ENCODE assay signal across 10 cellular contexts in the genomic region with DNA sequence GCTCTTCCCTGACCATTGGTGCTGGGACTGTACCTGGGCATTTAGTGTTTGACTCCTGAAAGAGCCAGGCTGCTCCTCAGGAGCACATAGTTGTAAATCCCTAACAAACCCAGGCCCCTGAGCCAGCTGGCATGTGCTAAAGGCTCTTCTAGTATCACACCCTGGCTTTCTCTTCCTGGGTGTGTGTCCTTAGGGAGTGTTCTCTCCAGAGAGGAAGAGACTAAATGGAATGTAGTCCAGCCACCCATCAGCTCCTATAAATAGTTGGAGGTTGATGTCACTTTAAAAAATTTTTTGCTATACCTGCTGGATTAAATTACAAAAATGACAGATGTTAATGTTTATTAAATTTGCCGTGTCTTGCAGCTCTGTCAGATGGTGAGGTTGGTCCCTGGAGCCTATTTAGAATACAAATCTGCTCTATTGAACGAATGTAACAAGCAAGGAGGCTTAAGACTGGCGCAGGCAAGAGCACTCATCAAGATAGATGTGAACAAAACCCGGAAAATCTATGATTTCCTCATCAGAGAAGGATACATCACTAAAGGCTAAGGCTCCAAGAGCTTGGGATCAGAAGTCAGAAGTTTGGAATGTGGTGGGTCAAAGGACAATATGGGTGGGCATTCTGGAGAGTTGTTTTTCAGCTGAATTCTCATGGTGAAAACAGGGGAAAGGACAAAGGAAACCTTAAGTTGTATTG. TPM values are rescaled to one million over a fixed set of nuclear protein-coding genes. Genes with fewer than 3 reads are reported as not detected.
DNase-seq lines count a peak whose midpoint lies in the region; ATAC-seq and TF ChIP-seq lines count a peak whose summit lies in the region.
"Had no signal": no experiment of that assay in that cellular context is flagged by ENCODE, and none has a peak within 500 bp of the region (broad histone marks: within the 10 kb centered on the region; RNA-seq: fewer than 3 reads in every experiment).

No MANE protein-coding gene starts in this region.

- DNase-seq in LHCN-M2 (ENCODE audit: low read depth) = peak; percentile 53
- DNase-seq in WERI-Rb-1 = peak; percentile 20
- DNase-seq in left cardiac atrium = peak; percentile 40
- no peak for DNase-seq in GDM1 (lab: John Stamatoyannopoulos, UW)
- no peak for DNase-seq in effector memory CD4-positive, alpha-beta T cell
- DNase-seq in T-helper 9 cell = no peak
- DNase-seq: NCI-H187 had no signal

- H3K27ac ChIP-seq in WERI-Rb-1 (peak overlapping the region; percentile 4; the same call in 1 of the 2 replicates), subcutaneous abdominal adipose tissue (ENCODE audit: low read depth, low read length) (peak overlapping the region; percentile 88)
- no peak overlapping the region for H3K27ac ChIP-seq in effector memory CD4-positive, alpha-beta T cell (ENCODE audit: insufficient read depth, low read length, poor library complexity, severe bottlenecking)
- H3K27ac ChIP-seq: parathyroid adenoma had no signal

- no peak for TF ChIP-seq CTCF in WERI-Rb-1 (IDR thresholded peaks at IDR 0.05; ENCODE audit: low read depth, low read length)

- H3K36me3 ChIP-seq in WERI-Rb-1 (peaks cover 53% of the 10 kb centered on the region), subcutaneous abdominal adipose tissue (ENCODE audit: control insufficient read depth in 5 of 5, insufficient read depth in 5 of 5, low read length in 5 of 5) (peaks cover 12 to 52% (median 28%) of the 10 kb centered on the region in 5 donors)
- peaks cover 48% of the 10 kb centered on the region for H3K36me3 ChIP-seq in effector memory CD4-positive, alpha-beta T cell (ENCODE audit: control insufficient read depth, insufficient read depth, low read length)

- H3K4me3 ChIP-seq in WERI-Rb-1 (ENCODE audit: low read depth, low read length) (no peak overlapping the region), subcutaneous abdominal adipose tissue (ENCODE audit: low read depth in 1 of 5, low read length in 5 of 5) (peak overlapping the region in 1 of 5 donors; percentile 32)
- H3K4me3 ChIP-seq in effector memory CD4-positive, alpha-beta T cell (ENCODE audit: insufficient read depth, low read depth, low read length, poor library complexity, severe bottlenecking) = no peak overlapping the region

- peaks cover 10 to 56% (median 45%) of the 10 kb centered on the region in 5 donors for H3K4me1 ChIP-seq in subcutaneous abdominal adipose tissue (ENCODE audit: control insufficient read depth in 5 of 5, insufficient read depth in 5 of 5, low read length in 5 of 5)
- no peaks in the 10 kb centered on the region for H3K4me1 ChIP-seq in effector memory CD4-positive, alpha-beta T cell (ENCODE audit: control insufficient read depth, insufficient read depth, low read length, poor library complexity, severe bottlenecking)
- H3K4me1 ChIP-seq: parathyroid adenoma had no signal

- ATAC-seq in left cardiac atrium (peak; percentile 88), GM21619 (IDR thresholded peaks at IDR 0.05; ENCODE audit: unreplicated experiment) (no peak)

- intact Hi-C loops in left cardiac atrium (cut with DNase I) = no loop called here

- H3K27me3 ChIP-seq in WERI-Rb-1 (ENCODE audit: insufficient read depth, low read depth, severe bottlenecking) (no peaks in the 10 kb centered on the region), subcutaneous abdominal adipose tissue (ENCODE audit: control insufficient read depth in 5 of 5, insufficient read depth in 4 of 5, low read length in 5 of 5) (no peaks in the 10 kb centered on the region)
- no peaks in the 10 kb centered on the region for H3K27me3 ChIP-seq in effector memory CD4-positive, alpha-beta T cell (replicated peaks; ENCODE audit: control insufficient read depth, insufficient read depth, low read length, poor library complexity, severe bottlenecking)

- H3K9ac ChIP-seq in subcutaneous abdominal adipose tissue (ENCODE audit: low read length in 5 of 5) = peak overlapping the region in 4 of 5 donors; percentile 17 to 28 (median 20)
- H3K9ac ChIP-seq: parathyroid adenoma had no signal

- no peaks in the 10 kb centered on the region for H3K9me3 ChIP-seq in WERI-Rb-1 (ENCODE audit: severe bottlenecking)
- H3K9me3 ChIP-seq in subcutaneous abdominal adipose tissue (ENCODE audit: control insufficient read depth in 5 of 5, low read length in 5 of 5) = no peaks in the 10 kb centered on the region
- no peaks in the 10 kb centered on the region for H3K9me3 ChIP-seq in effector memory CD4-positive, alpha-beta T cell (ENCODE audit: control insufficient read depth, low read length)

RNA-seq across cellular contexts. Expression of a gene that starts 13.1 kb away (rescaled TPM):
- total RNA-seq in LHCN-M2 (2014; rRNA removed) (51.0 and 52.8 TPM in 2 replicates), left cardiac atrium (10 to 100 TPM; 18.7 to 19.1 TPM)
- 63.1 TPM for polyA plus RNA-seq in LHCN-M2 (2012)

Comparison
In these comparisons a context has a peak if more than half of its experiments do, and no peak if none do; other contexts are left out.
1. DNase-seq: peak in LHCN-M2 (single experiment), WERI-Rb-1 (single experiment) and left cardiac atrium (single experiment); none in GDM1 (single experiment), effector memory CD4-positive, alpha-beta T cell (0 of 3) and T-helper 9 cell (single experiment).